In the genomic region with DNA sequence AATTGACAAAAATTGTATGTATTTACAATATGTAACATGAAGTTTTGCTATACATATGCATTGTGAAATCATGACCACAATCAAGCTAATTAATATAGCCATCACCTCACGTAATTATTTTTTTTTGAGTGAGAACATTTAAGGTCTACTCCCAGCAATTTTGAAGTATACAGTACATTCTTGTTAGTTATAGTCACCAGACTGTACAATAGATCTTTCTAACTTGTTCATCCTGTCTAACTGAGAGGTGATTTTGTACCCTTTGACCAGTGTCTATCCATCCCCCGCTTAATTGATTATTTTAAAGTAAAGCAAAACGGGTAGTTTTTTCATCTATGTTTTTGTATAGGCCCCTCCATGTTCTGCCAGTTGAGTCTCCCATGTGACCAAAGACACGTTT, we compare ENCODE assay signal across 24 cellular contexts. TPM values are rescaled to one million over a fixed set of nuclear protein-coding genes. Genes with fewer than 3 reads are reported as not detected.
"Had no signal": no experiment of that assay in that cellular context is flagged by ENCODE, and none has a peak within 500 bp of the region (broad histone marks: within the 10 kb centered on the region; RNA-seq: fewer than 3 reads in every experiment).

No MANE protein-coding gene starts in this region.

- H3K27ac ChIP-seq: parathyroid adenoma, tibial nerve had no signal

- H3K4me3 ChIP-seq: tibial nerve had no signal

- H3K9ac ChIP-seq: parathyroid adenoma had no signal

- FAIRE-seq: colon, kidney, urothelium cell line had no signal

- H3K27ac Mint-ChIP-seq: activated CD4-positive, alpha-beta memory T cell treated with anti-CD3 and anti-CD28 coated beads, Interleukin-2, amount 10 ng/mL, durations not matched to agents 7 days and 5 days; activated CD4-positive, alpha-beta T cell treated with anti-CD3 and anti-CD28 coated beads, Interleukin-2, amount 10 ng/mL, durations not matched to agents 24 days and 14 days; activated naive CD4-positive, alpha-beta T cell treated with anti-CD3 and anti-CD28 coated beads, Interleukin-2, amount 50 U/mL, for 24 hours; activated naive CD8-positive, alpha-beta T cell treated with anti-CD3 and anti-CD28 coated beads, Interleukin-2, amount 50 U/mL, for 24 hours; activated T-helper 17 cell treated with anti-CD3 and anti-CD28 coated beads, Interleukin-2, amount 50 U/mL, for 72 hours; memory B cell; naive thymus-derived CD8-positive, alpha-beta T cell; T-helper 17 cell had no signal

- H3K4me3 Mint-ChIP-seq: activated CD4-positive, alpha-beta memory T cell treated with anti-CD3 and anti-CD28 coated beads, Interleukin-2, amount 10 ng/mL, durations not matched to agents 7 days and 5 days; activated CD4-positive, alpha-beta T cell treated with anti-CD3 and anti-CD28 coated beads, Interleukin-2, amount 10 ng/mL, durations not matched to agents 24 days and 14 days; activated naive CD4-positive, alpha-beta T cell treated with anti-CD3 and anti-CD28 coated beads, Interleukin-2, amount 50 U/mL, for 24 hours; activated naive CD8-positive, alpha-beta T cell treated with anti-CD3 and anti-CD28 coated beads, Interleukin-2, amount 50 U/mL, for 24 hours; activated T-cell treated with anti-CD3 and anti-CD28 coated beads, Interleukin-2, amount 50 U/mL, for 4 hours; activated T-helper 17 cell treated with anti-CD3 and anti-CD28 coated beads, Interleukin-2, amount 50 U/mL, for 72 hours; memory B cell; naive thymus-derived CD8-positive, alpha-beta T cell; neural crest cell; T-helper 17 cell had no signal

- H3K9me3 Mint-ChIP-seq: activated CD4-positive, alpha-beta memory T cell treated with anti-CD3 and anti-CD28 coated beads, Interleukin-2, amount 10 ng/mL, durations not matched to agents 7 days and 5 days; activated CD4-positive, alpha-beta T cell treated with anti-CD3 and anti-CD28 coated beads, Interleukin-2, amount 10 ng/mL, durations not matched to agents 24 days and 14 days; activated naive CD4-positive, alpha-beta T cell treated with anti-CD3 and anti-CD28 coated beads, Interleukin-2, amount 50 U/mL, for 24 hours; activated T-cell treated with anti-CD3 and anti-CD28 coated beads, Interleukin-2, amount 50 U/mL, for 4 hours; activated T-helper 17 cell treated with anti-CD3 and anti-CD28 coated beads, Interleukin-2, amount 50 U/mL, for 72 hours; neural crest cell had no signal

- H3K36me3 ChIP-seq: tibial nerve had no signal

- DNase-seq: activated CD4-positive, alpha-beta memory T cell treated with anti-CD3 and anti-CD28 coated beads, Interleukin-2, amount 10 ng/mL, durations not matched to agents 7 days and 5 days; activated CD4-positive, alpha-beta T cell treated with anti-CD3 and anti-CD28 coated beads, Interleukin-2, amount 10 ng/mL, durations not matched to agents 24 days and 14 days; activated CD4-positive, CD25-positive, alpha-beta regulatory T cell treated with anti-CD3 and anti-CD28 coated beads, Interleukin-2, amount 50 U/mL, for 72 hours; activated gamma-delta T cell treated with Interleukin-2 at 50 U/mL for 16 hours; activated naive CD8-positive, alpha-beta T cell treated with anti-CD3 and anti-CD28 coated beads, Interleukin-2, amount 50 U/mL, for 24 hours; activated T-cell treated with anti-CD3 and anti-CD28 coated beads, Interleukin-2, amount 50 U/mL, for 4 hours; dermis blood vessel endothelial cell; effector CD4-positive, alpha-beta T cell; kidney; left colon; naive thymus-derived CD8-positive, alpha-beta T cell; occipital lobe; right cardiac atrium; stimulated activated CD4-positive, alpha-beta T cell treated with anti-CD3 and anti-CD28 coated beads, Interleukin-2, amount 100 ng/mL, for 48 hours; stimulated activated naive CD4-positive, alpha-beta T cell treated with Interleukin-2 at 50 U/mL for 16 hours; T-helper 17 cell had no signal

- H3K4me1 ChIP-seq: parathyroid adenoma, tibial nerve had no signal

- H2AFZ ChIP-seq: parathyroid adenoma had no signal

- H3K27me3 Mint-ChIP-seq: activated naive CD4-positive, alpha-beta T cell treated with anti-CD3 and anti-CD28 coated beads, Interleukin-2, amount 50 U/mL, for 24 hours had no signal

- H3K79me2 ChIP-seq: parathyroid adenoma had no signal

- H3K4me1 Mint-ChIP-seq: activated CD4-positive, alpha-beta memory T cell treated with anti-CD3 and anti-CD28 coated beads, Interleukin-2, amount 10 ng/mL, durations not matched to agents 7 days and 5 days; activated CD4-positive, alpha-beta T cell treated with anti-CD3 and anti-CD28 coated beads, Interleukin-2, amount 10 ng/mL, durations not matched to agents 24 days and 14 days; activated naive CD4-positive, alpha-beta T cell treated with anti-CD3 and anti-CD28 coated beads, Interleukin-2, amount 50 U/mL, for 24 hours; activated naive CD8-positive, alpha-beta T cell treated with anti-CD3 and anti-CD28 coated beads, Interleukin-2, amount 50 U/mL, for 24 hours; activated T-helper 17 cell treated with anti-CD3 and anti-CD28 coated beads, Interleukin-2, amount 50 U/mL, for 72 hours; memory B cell had no signal

- H3K36me3 Mint-ChIP-seq: activated naive CD4-positive, alpha-beta T cell treated with anti-CD3 and anti-CD28 coated beads, Interleukin-2, amount 50 U/mL, for 24 hours; memory B cell had no signal

- H3K27me3 ChIP-seq: tibial nerve had no signal

RNA-seq across cellular contexts. Expression of a gene that starts 30.3 kb away (rescaled TPM):
- total RNA-seq: activated CD4-positive, alpha-beta memory T cell treated with anti-CD3 and anti-CD28 coated beads, Interleukin-2, amount 10 ng/mL, durations not matched to agents 7 days and 5 days had no signal
- polyA plus RNA-seq: naive thymus-derived CD8-positive, alpha-beta T cell had no signal
